19 cellular contexts compared by ENCODE assay signal in the genomic region with DNA sequence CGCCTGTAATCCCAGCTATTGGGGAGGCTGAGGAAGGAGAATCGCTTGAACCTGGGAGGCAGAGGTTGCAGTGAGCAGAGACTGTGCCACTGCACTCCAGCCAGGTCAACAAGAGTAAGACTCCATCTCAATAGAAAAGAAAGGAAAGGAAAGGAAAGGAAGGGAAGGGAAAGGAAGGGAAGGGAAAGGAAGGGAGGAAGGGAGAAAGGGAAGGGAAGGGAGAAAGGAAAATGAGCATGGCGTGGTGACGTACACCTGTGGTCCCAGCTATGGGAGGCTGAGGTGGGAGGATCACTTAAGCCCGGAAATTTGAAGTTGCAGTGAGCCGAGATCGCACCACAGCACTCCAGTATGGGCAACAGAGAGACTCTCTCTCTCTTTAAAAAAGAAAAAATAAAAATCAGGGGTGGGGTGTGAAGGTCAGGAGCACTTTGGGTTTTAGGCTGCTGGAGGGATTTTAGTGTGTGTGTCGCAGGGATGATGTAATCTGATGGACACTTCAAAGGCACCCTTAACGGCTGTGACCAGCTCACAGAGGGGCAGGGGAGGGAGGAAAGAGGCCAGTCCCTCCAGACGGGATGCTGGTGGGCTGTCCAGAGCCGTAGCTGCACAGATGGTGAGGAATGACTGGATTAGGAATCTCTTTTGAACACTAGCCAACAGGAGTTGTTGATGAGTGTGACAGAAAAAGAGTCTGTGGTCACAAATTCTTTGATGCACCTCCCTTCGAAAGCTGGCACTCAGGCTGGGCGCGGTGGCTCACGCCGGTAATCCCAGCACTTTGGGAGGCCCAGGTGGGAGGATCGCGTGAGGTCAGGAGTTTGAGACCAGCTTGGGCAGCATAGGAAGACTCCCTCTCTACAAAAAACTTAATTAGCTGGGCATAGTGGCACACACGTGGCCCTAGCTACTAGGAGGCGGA. TPM values are rescaled to one million over a fixed set of nuclear protein-coding genes. Genes with fewer than 3 reads are reported as not detected.
A peak's percentile ranks its signal among the peaks of the same experiment; 100 is the strongest.
DNase-seq lines count a peak whose midpoint lies in the region; ATAC-seq and TF ChIP-seq lines count a peak whose summit lies in the region.
"Had no signal": no experiment of that assay in that cellular context is flagged by ENCODE, and none has a peak within 500 bp of the region (broad histone marks: within the 10 kb centered on the region; RNA-seq: fewer than 3 reads in every experiment).

No MANE protein-coding gene starts in this region.

- H3K9me3 Mint-ChIP-seq in Caco-2 (ENCODE audit: unreplicated experiment) (no peaks in the 10 kb centered on the region), WTC11 (peaks cover 6% of the 10 kb centered on the region), neural crest cell (no peaks in the 10 kb centered on the region)
- H3K9me3 Mint-ChIP-seq in activated CD8-positive, alpha-beta T cell treated with anti-CD3 and anti-CD28 coated beads, Interleukin-2, amount 10 ng/mL, durations not matched to agents 7 days and 5 days (ENCODE audit: insufficient read depth), result no peaks in the 10 kb centered on the region

- TF ChIP-seq CTCF in Caco-2 (IDR thresholded peaks at IDR 0.05; ENCODE audit: insufficient read depth in 1 of 2, low read depth in 1 of 2, low read length in 1 of 2, severe bottlenecking in 1 of 2, unreplicated experiment in 1 of 2) (no peak), WTC11 (IDR thresholded peaks at IDR 0.05) (no peak), neural crest cell (conservative IDR thresholded peaks at IDR 0.05) (no peak)

- no peak for DNase-seq in Caco-2
- DNase-seq in NCI-H524 treated with DMSO at 0.1 percent for 48 hours (lab: John Stamatoyannopoulos, UW), result peak; percentile 78
- DNase-seq in WTC11 (ENCODE audit: low spot score), result no peak
- DNase-seq in neural crest cell (ENCODE audit: low read depth, low spot score), result no peak
- no peak for DNase-seq in GF-D8 (lab: John Stamatoyannopoulos, UW)
- no peak for DNase-seq in DMS153 (lab: John Stamatoyannopoulos, UW)
- no peak for DNase-seq in activated CD8-positive, alpha-beta T cell treated with anti-CD3 and anti-CD28 coated beads, Interleukin-2, amount 10 ng/mL, durations not matched to agents 7 days and 5 days
- no peak for DNase-seq in AG08395 (ENCODE audit: low spot score)
- DNase-seq: C1 segment of cervical spinal cord, DMS53, KBM-7, NCI-H1417 treated with DMSO at 0.1 percent for 48 hours, NCI-H1930, NCI-H446 treated with DMSO at 0.1 percent for 48 hours, NCI-H774, Peyer's patch, SHP77 had no signal

- no peak for ATAC-seq in WTC11
- ATAC-seq in activated CD8-positive, alpha-beta T cell treated with anti-CD3 and anti-CD28 coated beads, Interleukin-2, amount 10 ng/mL, durations not matched to agents 7 days and 5 days, result no peak
- ATAC-seq: A549 had no signal

- no peaks in the 10 kb centered on the region for H3K9me3 ChIP-seq in Caco-2
- H3K9me3 ChIP-seq: A549, HAP-1, Peyer's patch had no signal

- H3K4me1 ChIP-seq in Caco-2, result peaks cover 5% of the 10 kb centered on the region; the same call in 1 of the 2 replicates

- H3K4me1 Mint-ChIP-seq in Caco-2 (ENCODE audit: low read depth, unreplicated experiment) (peaks cover 11% of the 10 kb centered on the region), WTC11 (peaks cover 3% of the 10 kb centered on the region; the same call in 1 of the 2 replicates), neural crest cell (peaks cover 26% of the 10 kb centered on the region)
- H3K4me1 Mint-ChIP-seq in activated CD8-positive, alpha-beta T cell treated with anti-CD3 and anti-CD28 coated beads, Interleukin-2, amount 10 ng/mL, durations not matched to agents 7 days and 5 days (ENCODE audit: low read depth), result peaks cover 4% of the 10 kb centered on the region

- H3K36me3 Mint-ChIP-seq in Caco-2 (ENCODE audit: insufficient read depth, unreplicated experiment), result peaks cover 5% of the 10 kb centered on the region
- H3K36me3 Mint-ChIP-seq in WTC11, result no peaks in the 10 kb centered on the region
- H3K36me3 Mint-ChIP-seq in neural crest cell (ENCODE audit: low read depth), result no peaks in the 10 kb centered on the region
- no peaks in the 10 kb centered on the region for H3K36me3 Mint-ChIP-seq in activated CD8-positive, alpha-beta T cell treated with anti-CD3 and anti-CD28 coated beads, Interleukin-2, amount 10 ng/mL, durations not matched to agents 7 days and 5 days (ENCODE audit: low read depth)

- intact Hi-C loops in Caco-2 (cut with micrococcal nuclease; ENCODE audit: unreplicated experiment), result loop anchor here (5.0 kb wide), 1 partner anchor 110 kb away; no protein-coding TSS in a partner anchor

- POLR2A ChIA-PET in Caco-2 (lab: Charles Lee), result no interaction called here
- POLR2A ChIA-PET in WTC11 (lab: Charles Lee), result interaction anchor here (1.5 kb wide), 1 partner anchor 38 kb away, joined by 3 read pairs; no protein-coding TSS in a partner anchor
- POLR2A ChIA-PET in activated CD8-positive, alpha-beta T cell treated with anti-CD3 and anti-CD28 coated beads, Interleukin-2, amount 10 ng/mL, durations not matched to agents 7 days and 5 days (lab: Charles Lee), result no interaction called here

- H3K27me3 Mint-ChIP-seq in Caco-2 (ENCODE audit: insufficient read depth, unreplicated experiment), result no peaks in the 10 kb centered on the region
- H3K27me3 Mint-ChIP-seq in WTC11 (ENCODE audit: low read depth), result peaks cover 9% of the 10 kb centered on the region
- peaks cover 2% of the 10 kb centered on the region for H3K27me3 Mint-ChIP-seq in neural crest cell (ENCODE audit: low read depth)
- peaks cover 3% of the 10 kb centered on the region for H3K27me3 Mint-ChIP-seq in activated CD8-positive, alpha-beta T cell treated with anti-CD3 and anti-CD28 coated beads, Interleukin-2, amount 10 ng/mL, durations not matched to agents 7 days and 5 days (ENCODE audit: low read depth)

- H3K27me3 ChIP-seq in Caco-2 (replicated peaks; ENCODE audit: control insufficient read depth, insufficient read depth, low read length), result no peaks in the 10 kb centered on the region
- H3K27me3 ChIP-seq: Peyer's patch had no signal

- CTCF ChIA-PET in Caco-2 (lab: Charles Lee) (interaction anchor here (0.6 kb wide), 1 partner anchor 249 kb away, joined by 8 read pairs; no protein-coding TSS in a partner anchor), WTC11 (lab: Charles Lee) (interaction anchor here (1.0 to 1.3 kb wide), 2 partner anchors 20 to 97 kb away, joined by 3 to 4 read pairs; no protein-coding TSS in a partner anchor)
- CTCF ChIA-PET in activated CD8-positive, alpha-beta T cell treated with anti-CD3 and anti-CD28 coated beads, Interleukin-2, amount 10 ng/mL, durations not matched to agents 7 days and 5 days (lab: Charles Lee), result interaction anchor here (1.4 kb wide), 1 partner anchor 14 kb away, joined by 4 read pairs; no protein-coding TSS in a partner anchor

- H3K4me3 Mint-ChIP-seq in Caco-2 (ENCODE audit: unreplicated experiment) (no peak overlapping the region), WTC11 (no peak overlapping the region), neural crest cell (peak overlapping the region; percentile 27)
- H3K4me3 Mint-ChIP-seq in activated CD8-positive, alpha-beta T cell treated with anti-CD3 and anti-CD28 coated beads, Interleukin-2, amount 10 ng/mL, durations not matched to agents 7 days and 5 days, result no peak overlapping the region

- peak overlapping the region; percentile 40 for H3K27ac Mint-ChIP-seq in Caco-2 (ENCODE audit: unreplicated experiment)
- H3K27ac Mint-ChIP-seq in WTC11, result peak overlapping the region; percentile 65; the same call in 1 of the 2 replicates
- peak overlapping the region; percentile 62 for H3K27ac Mint-ChIP-seq in neural crest cell (ENCODE audit: unreplicated experiment)
- no peak overlapping the region for H3K27ac Mint-ChIP-seq in activated CD8-positive, alpha-beta T cell treated with anti-CD3 and anti-CD28 coated beads, Interleukin-2, amount 10 ng/mL, durations not matched to agents 7 days and 5 days

- no peaks in the 10 kb centered on the region for H3K36me3 ChIP-seq in Caco-2 (ENCODE audit: control insufficient read depth, insufficient read depth, low read length)
- H3K36me3 ChIP-seq: HAP-1, Peyer's patch had no signal

- BruUV-seq in Caco-2 (replicated peaks; lab: Mats Ljungman, UMichigan), result no TSS peak

- H3K4me3 ChIP-seq in Caco-2 (ENCODE audit: low read depth, low read length), result no peak overlapping the region
- H3K4me3 ChIP-seq: A549, HAP-1, Peyer's patch had no signal

TF ChIP-seq in WTC11, 78 proteins besides CTCF, POLR2A, EP300 and RAD21 (continues in another document):
- TF ChIP-seq, protein P1, sequence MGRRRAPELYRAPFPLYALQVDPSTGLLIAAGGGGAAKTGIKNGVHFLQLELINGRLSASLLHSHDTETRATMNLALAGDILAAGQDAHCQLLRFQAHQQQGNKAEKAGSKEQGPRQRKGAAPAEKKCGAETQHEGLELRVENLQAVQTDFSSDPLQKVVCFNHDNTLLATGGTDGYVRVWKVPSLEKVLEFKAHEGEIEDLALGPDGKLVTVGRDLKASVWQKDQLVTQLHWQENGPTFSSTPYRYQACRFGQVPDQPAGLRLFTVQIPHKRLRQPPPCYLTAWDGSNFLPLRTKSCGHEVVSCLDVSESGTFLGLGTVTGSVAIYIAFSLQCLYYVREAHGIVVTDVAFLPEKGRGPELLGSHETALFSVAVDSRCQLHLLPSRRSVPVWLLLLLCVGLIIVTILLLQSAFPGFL (CRISPR knock-in tag; IDR thresholded peaks at IDR 0.05; ENCODE audit: borderline replicate concordance), result no peak
- TF ChIP-seq ZNF317 (CRISPR knock-in tag; IDR thresholded peaks at IDR 0.05; ENCODE audit: borderline replicate concordance, low read depth), result no peak

RNA-seq across cellular contexts. Expression of a gene that starts 27.6 kb away (rescaled TPM):
- total RNA-seq in Caco-2 (2022) (0.49 and 0.66 TPM in 2 replicates), WTC11 (2021) (0.37 to 0.57 TPM (median 0.55 TPM) in 3 replicates), neural crest cell (0.12 TPM in 1 of 2 replicates, not detected in the other)
- not detected for total RNA-seq in activated CD8-positive, alpha-beta T cell treated with anti-CD3 and anti-CD28 coated beads, Interleukin-2, amount 10 ng/mL, durations not matched to agents 7 days and 5 days

RNA-seq across cellular contexts. Expression of a gene that starts 39.8 kb away (rescaled TPM):
- total RNA-seq in Caco-2 (2022) (200 and 217 TPM in 2 replicates), WTC11 (2021) (296 to 342 TPM (median 309 TPM) in 3 replicates), neural crest cell (145 and 155 TPM in 2 replicates)
- 10 to 100 TPM; 75.1 to 80.2 TPM for total RNA-seq in activated CD8-positive, alpha-beta T cell treated with anti-CD3 and anti-CD28 coated beads, Interleukin-2, amount 10 ng/mL, durations not matched to agents 7 days and 5 days

RNA-seq across cellular contexts. Expression of a gene that starts 59.1 kb away (rescaled TPM):
- 90.6 and 92.3 TPM in 2 replicates for total RNA-seq in Caco-2 (2022)
- total RNA-seq in WTC11 (2021), result 94.6 to 117 TPM (median 95.8 TPM) in 3 replicates
- 117 and 119 TPM in 2 replicates for total RNA-seq in neural crest cell
- total RNA-seq in activated CD8-positive, alpha-beta T cell treated with anti-CD3 and anti-CD28 coated beads, Interleukin-2, amount 10 ng/mL, durations not matched to agents 7 days and 5 days, result 10 to 100 TPM; 73.5 to 80.7 TPM

RNA-seq across cellular contexts. Expression of a gene that starts 59.2 kb away (rescaled TPM):
- total RNA-seq in Caco-2 (2022) (141 and 152 TPM in 2 replicates), WTC11 (2021) (245 to 250 TPM (median 248 TPM) in 3 replicates), neural crest cell (191 and 198 TPM in 2 replicates)
- 100 to 1,000 TPM; 144 to 146 TPM for total RNA-seq in activated CD8-positive, alpha-beta T cell treated with anti-CD3 and anti-CD28 coated beads, Interleukin-2, amount 10 ng/mL, durations not matched to agents 7 days and 5 days
